In the genomic region with DNA sequence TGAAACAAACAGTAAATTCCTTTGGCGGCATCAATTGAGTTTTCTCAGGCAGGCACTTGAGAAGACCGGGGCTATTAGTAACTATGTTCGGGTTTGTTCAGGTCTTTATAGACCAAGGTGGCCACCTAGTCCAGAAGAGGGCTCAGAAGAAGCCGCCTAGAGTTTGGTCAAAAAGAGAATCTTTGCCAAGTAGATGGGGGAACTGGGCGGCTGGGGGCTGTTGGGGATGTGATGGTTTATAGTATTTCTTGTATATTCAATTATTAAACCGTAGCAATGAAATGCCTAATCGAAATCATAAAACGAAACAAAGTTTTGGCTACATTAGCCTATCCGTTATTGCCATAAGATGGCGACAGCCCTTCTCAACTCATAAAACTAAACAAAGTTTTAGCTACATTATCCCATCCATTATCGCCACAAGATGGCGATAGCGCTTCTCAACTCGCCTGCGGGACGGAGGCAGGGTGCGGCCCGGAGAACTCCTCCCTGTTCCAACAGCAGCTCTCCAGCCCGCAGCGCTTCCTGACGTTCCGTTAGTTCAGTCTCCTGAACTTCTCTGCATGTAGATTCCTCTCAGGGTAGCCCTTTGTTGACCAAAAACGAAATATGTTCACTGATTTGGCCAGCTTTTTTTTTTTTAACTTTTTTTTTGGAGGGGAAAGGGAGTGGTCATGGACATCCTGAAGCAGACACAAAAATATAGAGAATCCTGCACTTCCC, we compare ENCODE assay signal across 1 cellular context.
TF ChIP-seq lines count a peak whose summit lies in the region.

No MANE protein-coding gene starts in this region.

TF ChIP-seq in HepG2, 621 proteins besides CTCF, POLR2A, EP300 and RAD21 (continued from another document and continues in another):
- TF ChIP-seq, protein P1, sequence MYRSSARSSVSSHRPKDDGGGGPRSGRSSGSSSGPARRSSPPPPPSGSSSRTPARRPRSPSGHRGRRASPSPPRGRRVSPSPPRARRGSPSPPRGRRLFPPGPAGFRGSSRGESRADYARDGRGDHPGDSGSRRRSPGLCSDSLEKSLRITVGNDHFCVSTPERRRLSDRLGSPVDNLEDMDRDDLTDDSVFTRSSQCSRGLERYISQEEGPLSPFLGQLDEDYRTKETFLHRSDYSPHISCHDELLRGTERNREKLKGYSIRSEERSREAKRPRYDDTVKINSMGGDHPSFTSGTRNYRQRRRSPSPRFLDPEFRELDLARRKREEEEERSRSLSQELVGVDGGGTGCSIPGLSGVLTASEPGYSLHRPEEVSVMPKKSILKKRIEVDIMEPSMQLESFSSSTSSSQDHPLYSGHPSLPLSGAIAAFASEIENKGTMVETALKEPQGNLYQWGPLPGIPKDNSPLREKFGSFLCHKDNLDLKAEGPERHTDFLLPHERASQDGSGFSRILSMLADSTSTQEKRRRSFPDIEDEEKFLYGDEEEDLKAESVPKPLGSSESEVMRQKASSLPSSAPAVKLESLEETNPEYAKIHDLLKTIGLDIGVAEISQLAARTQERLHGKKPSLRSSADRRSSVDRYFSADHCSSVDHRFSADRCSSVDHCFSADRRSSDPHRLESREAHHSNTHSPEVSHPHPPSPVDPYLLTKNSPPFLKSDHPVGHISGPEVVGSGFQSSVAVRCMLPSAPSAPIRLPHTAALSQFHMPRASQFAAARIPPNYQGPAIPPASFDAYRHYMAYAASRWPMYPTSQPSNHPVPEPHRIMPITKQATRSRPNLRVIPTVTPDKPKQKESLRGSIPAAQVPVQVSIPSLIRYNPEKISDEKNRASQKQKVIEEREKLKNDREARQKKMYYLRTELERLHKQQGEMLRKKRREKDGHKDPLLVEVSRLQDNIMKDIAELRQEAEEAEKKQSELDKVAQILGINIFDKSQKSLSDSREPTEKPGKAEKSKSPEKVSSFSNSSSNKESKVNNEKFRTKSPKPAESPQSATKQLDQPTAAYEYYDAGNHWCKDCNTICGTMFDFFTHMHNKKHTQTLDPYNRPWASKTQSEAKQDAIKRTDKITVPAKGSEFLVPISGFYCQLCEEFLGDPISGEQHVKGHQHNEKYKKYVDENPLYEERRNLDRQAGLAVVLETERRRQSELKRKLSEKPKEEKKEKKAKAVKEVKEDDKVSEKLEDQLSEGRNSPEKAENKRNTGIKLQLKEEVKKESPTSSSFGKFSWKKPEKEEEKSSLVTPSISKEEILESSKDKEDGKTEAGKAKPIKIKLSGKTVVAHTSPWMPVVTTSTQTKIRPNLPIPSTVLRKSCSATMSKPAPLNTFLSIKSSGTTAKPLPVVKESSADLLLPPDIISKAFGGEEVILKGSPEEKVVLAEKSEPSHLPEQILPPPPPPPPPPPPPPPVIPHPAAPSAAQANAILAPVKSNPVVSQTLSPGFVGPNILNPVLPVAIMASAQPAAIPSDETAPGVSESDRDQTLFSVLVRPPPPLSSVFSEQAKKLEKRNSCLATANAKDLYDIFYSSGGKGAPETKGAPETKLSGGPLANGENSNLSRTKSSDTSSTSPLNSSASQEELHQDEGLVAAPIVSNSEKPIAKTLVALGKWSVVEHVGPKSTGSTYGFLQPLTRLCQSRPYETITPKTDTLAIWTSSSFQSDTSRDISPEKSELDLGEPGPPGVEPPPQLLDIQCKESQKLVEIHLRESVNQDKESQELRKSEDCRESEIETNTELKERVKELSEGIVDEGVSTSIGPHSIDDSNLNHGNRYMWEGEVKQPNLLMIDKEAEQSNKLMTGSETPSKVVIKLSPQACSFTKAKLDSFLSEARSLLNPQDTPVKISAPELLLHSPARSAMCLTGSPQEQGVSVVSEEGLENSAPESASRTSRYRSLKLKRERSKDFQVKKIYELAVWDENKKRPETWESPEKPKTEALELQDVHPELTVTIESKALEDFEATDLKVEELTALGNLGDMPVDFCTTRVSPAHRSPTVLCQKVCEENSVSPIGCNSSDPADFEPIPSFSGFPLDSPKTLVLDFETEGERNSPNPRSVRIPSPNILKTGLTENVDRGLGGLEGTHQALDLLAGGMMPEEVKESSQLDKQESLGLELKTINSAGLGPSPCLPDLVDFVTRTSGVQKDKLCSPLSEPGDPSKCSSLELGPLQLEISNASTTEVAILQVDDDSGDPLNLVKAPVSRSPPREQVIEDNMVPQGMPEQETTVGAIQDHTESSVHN (CRISPR knock-in tag; IDR thresholded peaks at IDR 0.05), result no peak
- TF ChIP-seq ZNF766 (CRISPR knock-in tag; IDR thresholded peaks at IDR 0.05; ENCODE audit: borderline replicate concordance) (0 out of 2 replicates have a peak, but pooled peaks have one; percentile 43), ZNF724P (CRISPR knock-in tag; IDR thresholded peaks at IDR 0.05; ENCODE audit: borderline replicate concordance) (no peak), AHR (CRISPR knock-in tag; IDR thresholded peaks at IDR 0.05) (no peak; the same call in 1 of the 2 replicates), SP5 (CRISPR knock-in tag; IDR thresholded peaks at IDR 0.05; ENCODE audit: borderline replicate concordance, low read depth) (peak; percentile 42; the same call in 1 of the 2 replicates), GTF2F1 (IDR thresholded peaks at IDR 0.05; ENCODE audit: low read length) (no peak), ELF3 (CRISPR knock-in tag; IDR thresholded peaks at IDR 0.05) (peak; percentile 77), ZNF382 (CRISPR knock-in tag; IDR thresholded peaks at IDR 0.05; ENCODE audit: borderline replicate concordance) (no peak), ZNF20 (CRISPR knock-in tag; IDR thresholded peaks at IDR 0.05) (0 out of 2 replicates have a peak, but pooled peaks have one; percentile 21), PAX8 (CRISPR knock-in tag; IDR thresholded peaks at IDR 0.05; ENCODE audit: borderline replicate concordance) (0 out of 2 replicates have a peak, but pooled peaks have one; percentile 24), THAP11 (CRISPR knock-in tag; IDR thresholded peaks at IDR 0.05) (peak; percentile 74), ZBTB21 (CRISPR knock-in tag; IDR thresholded peaks at IDR 0.05) (no peak), ZNF282 (IDR thresholded peaks at IDR 0.05; ENCODE audit: partially characterized antibody) (no peak)
- TF ChIP-seq, protein P2, sequence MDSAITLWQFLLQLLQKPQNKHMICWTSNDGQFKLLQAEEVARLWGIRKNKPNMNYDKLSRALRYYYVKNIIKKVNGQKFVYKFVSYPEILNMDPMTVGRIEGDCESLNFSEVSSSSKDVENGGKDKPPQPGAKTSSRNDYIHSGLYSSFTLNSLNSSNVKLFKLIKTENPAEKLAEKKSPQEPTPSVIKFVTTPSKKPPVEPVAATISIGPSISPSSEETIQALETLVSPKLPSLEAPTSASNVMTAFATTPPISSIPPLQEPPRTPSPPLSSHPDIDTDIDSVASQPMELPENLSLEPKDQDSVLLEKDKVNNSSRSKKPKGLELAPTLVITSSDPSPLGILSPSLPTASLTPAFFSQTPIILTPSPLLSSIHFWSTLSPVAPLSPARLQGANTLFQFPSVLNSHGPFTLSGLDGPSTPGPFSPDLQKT (CRISPR knock-in tag; IDR thresholded peaks at IDR 0.05; ENCODE audit: borderline replicate concordance), result no peak
- TF ChIP-seq, protein P3, sequence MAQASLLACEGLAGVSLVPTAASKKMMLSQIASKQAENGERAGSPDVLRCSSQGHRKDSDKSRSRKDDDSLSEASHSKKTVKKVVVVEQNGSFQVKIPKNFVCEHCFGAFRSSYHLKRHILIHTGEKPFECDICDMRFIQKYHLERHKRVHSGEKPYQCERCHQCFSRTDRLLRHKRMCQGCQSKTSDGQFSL (CRISPR knock-in tag; IDR thresholded peaks at IDR 0.05), result no peak
- TF ChIP-seq, protein P4, sequence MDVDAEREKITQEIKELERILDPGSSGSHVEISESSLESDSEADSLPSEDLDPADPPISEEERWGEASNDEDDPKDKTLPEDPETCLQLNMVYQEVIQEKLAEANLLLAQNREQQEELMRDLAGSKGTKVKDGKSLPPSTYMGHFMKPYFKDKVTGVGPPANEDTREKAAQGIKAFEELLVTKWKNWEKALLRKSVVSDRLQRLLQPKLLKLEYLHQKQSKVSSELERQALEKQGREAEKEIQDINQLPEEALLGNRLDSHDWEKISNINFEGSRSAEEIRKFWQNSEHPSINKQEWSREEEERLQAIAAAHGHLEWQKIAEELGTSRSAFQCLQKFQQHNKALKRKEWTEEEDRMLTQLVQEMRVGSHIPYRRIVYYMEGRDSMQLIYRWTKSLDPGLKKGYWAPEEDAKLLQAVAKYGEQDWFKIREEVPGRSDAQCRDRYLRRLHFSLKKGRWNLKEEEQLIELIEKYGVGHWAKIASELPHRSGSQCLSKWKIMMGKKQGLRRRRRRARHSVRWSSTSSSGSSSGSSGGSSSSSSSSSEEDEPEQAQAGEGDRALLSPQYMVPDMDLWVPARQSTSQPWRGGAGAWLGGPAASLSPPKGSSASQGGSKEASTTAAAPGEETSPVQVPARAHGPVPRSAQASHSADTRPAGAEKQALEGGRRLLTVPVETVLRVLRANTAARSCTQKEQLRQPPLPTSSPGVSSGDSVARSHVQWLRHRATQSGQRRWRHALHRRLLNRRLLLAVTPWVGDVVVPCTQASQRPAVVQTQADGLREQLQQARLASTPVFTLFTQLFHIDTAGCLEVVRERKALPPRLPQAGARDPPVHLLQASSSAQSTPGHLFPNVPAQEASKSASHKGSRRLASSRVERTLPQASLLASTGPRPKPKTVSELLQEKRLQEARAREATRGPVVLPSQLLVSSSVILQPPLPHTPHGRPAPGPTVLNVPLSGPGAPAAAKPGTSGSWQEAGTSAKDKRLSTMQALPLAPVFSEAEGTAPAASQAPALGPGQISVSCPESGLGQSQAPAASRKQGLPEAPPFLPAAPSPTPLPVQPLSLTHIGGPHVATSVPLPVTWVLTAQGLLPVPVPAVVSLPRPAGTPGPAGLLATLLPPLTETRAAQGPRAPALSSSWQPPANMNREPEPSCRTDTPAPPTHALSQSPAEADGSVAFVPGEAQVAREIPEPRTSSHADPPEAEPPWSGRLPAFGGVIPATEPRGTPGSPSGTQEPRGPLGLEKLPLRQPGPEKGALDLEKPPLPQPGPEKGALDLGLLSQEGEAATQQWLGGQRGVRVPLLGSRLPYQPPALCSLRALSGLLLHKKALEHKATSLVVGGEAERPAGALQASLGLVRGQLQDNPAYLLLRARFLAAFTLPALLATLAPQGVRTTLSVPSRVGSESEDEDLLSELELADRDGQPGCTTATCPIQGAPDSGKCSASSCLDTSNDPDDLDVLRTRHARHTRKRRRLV (CRISPR knock-in tag; IDR thresholded peaks at IDR 0.05), result no peak
- TF ChIP-seq, protein P5, sequence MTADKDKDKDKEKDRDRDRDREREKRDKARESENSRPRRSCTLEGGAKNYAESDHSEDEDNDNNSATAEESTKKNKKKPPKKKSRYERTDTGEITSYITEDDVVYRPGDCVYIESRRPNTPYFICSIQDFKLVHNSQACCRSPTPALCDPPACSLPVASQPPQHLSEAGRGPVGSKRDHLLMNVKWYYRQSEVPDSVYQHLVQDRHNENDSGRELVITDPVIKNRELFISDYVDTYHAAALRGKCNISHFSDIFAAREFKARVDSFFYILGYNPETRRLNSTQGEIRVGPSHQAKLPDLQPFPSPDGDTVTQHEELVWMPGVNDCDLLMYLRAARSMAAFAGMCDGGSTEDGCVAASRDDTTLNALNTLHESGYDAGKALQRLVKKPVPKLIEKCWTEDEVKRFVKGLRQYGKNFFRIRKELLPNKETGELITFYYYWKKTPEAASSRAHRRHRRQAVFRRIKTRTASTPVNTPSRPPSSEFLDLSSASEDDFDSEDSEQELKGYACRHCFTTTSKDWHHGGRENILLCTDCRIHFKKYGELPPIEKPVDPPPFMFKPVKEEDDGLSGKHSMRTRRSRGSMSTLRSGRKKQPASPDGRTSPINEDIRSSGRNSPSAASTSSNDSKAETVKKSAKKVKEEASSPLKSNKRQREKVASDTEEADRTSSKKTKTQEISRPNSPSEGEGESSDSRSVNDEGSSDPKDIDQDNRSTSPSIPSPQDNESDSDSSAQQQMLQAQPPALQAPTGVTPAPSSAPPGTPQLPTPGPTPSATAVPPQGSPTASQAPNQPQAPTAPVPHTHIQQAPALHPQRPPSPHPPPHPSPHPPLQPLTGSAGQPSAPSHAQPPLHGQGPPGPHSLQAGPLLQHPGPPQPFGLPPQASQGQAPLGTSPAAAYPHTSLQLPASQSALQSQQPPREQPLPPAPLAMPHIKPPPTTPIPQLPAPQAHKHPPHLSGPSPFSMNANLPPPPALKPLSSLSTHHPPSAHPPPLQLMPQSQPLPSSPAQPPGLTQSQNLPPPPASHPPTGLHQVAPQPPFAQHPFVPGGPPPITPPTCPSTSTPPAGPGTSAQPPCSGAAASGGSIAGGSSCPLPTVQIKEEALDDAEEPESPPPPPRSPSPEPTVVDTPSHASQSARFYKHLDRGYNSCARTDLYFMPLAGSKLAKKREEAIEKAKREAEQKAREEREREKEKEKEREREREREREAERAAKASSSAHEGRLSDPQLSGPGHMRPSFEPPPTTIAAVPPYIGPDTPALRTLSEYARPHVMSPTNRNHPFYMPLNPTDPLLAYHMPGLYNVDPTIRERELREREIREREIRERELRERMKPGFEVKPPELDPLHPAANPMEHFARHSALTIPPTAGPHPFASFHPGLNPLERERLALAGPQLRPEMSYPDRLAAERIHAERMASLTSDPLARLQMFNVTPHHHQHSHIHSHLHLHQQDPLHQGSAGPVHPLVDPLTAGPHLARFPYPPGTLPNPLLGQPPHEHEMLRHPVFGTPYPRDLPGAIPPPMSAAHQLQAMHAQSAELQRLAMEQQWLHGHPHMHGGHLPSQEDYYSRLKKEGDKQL (CRISPR knock-in tag; IDR thresholded peaks at IDR 0.05; ENCODE audit: low read depth), result no peak
- TF ChIP-seq, protein P6, sequence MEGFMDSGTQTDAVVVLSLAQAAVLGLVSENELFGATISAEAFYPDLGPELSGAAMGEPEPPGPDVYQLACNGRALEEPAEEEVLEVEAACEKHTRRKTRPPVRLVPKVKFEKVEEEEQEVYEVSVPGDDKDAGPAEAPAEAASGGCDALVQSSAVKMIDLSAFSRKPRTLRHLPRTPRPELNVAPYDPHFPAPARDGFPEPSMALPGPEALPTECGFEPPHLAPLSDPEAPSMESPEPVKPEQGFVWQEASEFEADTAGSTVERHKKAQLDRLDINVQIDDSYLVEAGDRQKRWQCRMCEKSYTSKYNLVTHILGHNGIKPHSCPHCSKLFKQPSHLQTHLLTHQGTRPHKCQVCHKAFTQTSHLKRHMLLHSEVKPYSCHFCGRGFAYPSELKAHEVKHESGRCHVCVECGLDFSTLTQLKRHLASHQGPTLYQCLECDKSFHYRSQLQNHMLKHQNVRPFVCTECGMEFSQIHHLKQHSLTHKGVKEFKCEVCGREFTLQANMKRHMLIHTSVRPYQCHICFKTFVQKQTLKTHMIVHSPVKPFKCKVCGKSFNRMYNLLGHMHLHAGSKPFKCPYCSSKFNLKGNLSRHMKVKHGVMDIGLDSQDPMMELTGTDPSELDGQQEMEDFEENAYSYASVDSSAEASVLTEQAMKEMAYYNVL (CRISPR knock-in tag; IDR thresholded peaks at IDR 0.05; ENCODE audit: borderline replicate concordance), result no peak
- TF ChIP-seq, protein P7, sequence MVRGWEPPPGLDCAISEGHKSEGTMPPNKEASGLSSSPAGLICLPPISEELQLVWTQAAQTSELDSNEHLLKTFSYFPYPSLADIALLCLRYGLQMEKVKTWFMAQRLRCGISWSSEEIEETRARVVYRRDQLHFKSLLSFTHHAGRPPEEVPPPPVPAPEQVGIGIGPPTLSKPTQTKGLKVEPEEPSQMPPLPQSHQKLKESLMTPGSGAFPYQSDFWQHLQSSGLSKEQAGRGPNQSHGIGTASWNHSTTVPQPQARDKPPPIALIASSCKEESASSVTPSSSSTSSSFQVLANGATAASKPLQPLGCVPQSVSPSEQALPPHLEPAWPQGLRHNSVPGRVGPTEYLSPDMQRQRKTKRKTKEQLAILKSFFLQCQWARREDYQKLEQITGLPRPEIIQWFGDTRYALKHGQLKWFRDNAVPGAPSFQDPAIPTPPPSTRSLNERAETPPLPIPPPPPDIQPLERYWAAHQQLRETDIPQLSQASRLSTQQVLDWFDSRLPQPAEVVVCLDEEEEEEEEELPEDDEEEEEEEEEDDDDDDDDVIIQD (CRISPR knock-in tag; IDR thresholded peaks at IDR 0.05; ENCODE audit: low read depth), result peak; percentile 89
